ENCODE assay signal across 2 cellular contexts in the genomic region with DNA sequence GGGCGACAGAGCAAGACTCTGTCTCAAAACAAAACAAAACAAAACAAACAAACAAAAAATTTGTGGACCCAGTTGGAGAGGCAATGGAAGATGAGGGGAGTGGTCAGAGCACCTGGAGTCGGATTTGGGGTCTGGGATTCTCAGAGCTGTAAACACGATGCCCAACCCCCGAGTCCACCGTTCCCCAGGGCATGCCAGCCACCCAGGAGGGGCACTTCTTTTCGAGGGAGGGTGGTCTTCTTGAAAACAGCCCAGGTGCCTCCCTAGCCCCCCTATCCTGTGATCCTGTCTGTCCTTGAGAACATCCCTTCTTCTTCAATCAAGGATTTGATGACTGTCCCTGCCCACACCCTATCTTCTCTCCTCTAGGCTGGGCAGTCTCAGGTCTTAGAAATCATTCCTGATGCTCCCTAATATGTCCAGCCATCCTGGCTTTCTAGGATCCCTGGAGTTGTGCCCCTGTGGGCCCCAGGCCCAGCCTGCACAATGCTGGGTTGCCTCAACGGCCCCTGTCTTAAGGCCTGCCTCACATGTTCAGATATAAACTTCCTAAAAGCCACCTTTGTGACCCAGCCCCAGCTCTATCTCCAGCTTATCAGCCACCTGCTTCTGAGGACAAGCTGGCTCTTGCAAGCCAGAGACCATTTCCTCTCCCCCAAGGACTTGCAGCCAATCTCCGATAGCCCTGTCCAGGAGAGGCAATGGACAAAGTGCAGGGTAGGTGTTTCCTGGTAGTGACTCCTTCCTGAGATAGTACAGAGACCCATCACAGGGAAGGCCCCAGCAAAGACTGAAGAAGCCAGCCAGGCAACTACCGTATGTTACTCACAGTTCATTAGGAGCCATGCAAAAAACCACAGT.
TF ChIP-seq lines count a peak whose summit lies in the region.

No MANE protein-coding gene starts in this region.

TF ChIP-seq in GM23338, 12 proteins besides CTCF, POLR2A, EP300 and RAD21 (continues in another document):
- TF ChIP-seq, protein P1, sequence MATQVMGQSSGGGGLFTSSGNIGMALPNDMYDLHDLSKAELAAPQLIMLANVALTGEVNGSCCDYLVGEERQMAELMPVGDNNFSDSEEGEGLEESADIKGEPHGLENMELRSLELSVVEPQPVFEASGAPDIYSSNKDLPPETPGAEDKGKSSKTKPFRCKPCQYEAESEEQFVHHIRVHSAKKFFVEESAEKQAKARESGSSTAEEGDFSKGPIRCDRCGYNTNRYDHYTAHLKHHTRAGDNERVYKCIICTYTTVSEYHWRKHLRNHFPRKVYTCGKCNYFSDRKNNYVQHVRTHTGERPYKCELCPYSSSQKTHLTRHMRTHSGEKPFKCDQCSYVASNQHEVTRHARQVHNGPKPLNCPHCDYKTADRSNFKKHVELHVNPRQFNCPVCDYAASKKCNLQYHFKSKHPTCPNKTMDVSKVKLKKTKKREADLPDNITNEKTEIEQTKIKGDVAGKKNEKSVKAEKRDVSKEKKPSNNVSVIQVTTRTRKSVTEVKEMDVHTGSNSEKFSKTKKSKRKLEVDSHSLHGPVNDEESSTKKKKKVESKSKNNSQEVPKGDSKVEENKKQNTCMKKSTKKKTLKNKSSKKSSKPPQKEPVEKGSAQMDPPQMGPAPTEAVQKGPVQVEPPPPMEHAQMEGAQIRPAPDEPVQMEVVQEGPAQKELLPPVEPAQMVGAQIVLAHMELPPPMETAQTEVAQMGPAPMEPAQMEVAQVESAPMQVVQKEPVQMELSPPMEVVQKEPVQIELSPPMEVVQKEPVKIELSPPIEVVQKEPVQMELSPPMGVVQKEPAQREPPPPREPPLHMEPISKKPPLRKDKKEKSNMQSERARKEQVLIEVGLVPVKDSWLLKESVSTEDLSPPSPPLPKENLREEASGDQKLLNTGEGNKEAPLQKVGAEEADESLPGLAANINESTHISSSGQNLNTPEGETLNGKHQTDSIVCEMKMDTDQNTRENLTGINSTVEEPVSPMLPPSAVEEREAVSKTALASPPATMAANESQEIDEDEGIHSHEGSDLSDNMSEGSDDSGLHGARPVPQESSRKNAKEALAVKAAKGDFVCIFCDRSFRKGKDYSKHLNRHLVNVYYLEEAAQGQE (IDR thresholded peaks at IDR 0.05; ENCODE audit: unreplicated experiment) = no peak
- TF ChIP-seq ZNF114 (CRISPR knock-in tag; IDR thresholded peaks at IDR 0.05) (no peak), JUNB (IDR thresholded peaks at IDR 0.05; ENCODE audit: unreplicated experiment) (no peak), NANOG (IDR thresholded peaks at IDR 0.05; ENCODE audit: borderline replicate concordance) (no peak), ZNF331 (CRISPR knock-in tag; IDR thresholded peaks at IDR 0.05; ENCODE audit: low read depth) (no peak)
- TF ChIP-seq, protein P2, sequence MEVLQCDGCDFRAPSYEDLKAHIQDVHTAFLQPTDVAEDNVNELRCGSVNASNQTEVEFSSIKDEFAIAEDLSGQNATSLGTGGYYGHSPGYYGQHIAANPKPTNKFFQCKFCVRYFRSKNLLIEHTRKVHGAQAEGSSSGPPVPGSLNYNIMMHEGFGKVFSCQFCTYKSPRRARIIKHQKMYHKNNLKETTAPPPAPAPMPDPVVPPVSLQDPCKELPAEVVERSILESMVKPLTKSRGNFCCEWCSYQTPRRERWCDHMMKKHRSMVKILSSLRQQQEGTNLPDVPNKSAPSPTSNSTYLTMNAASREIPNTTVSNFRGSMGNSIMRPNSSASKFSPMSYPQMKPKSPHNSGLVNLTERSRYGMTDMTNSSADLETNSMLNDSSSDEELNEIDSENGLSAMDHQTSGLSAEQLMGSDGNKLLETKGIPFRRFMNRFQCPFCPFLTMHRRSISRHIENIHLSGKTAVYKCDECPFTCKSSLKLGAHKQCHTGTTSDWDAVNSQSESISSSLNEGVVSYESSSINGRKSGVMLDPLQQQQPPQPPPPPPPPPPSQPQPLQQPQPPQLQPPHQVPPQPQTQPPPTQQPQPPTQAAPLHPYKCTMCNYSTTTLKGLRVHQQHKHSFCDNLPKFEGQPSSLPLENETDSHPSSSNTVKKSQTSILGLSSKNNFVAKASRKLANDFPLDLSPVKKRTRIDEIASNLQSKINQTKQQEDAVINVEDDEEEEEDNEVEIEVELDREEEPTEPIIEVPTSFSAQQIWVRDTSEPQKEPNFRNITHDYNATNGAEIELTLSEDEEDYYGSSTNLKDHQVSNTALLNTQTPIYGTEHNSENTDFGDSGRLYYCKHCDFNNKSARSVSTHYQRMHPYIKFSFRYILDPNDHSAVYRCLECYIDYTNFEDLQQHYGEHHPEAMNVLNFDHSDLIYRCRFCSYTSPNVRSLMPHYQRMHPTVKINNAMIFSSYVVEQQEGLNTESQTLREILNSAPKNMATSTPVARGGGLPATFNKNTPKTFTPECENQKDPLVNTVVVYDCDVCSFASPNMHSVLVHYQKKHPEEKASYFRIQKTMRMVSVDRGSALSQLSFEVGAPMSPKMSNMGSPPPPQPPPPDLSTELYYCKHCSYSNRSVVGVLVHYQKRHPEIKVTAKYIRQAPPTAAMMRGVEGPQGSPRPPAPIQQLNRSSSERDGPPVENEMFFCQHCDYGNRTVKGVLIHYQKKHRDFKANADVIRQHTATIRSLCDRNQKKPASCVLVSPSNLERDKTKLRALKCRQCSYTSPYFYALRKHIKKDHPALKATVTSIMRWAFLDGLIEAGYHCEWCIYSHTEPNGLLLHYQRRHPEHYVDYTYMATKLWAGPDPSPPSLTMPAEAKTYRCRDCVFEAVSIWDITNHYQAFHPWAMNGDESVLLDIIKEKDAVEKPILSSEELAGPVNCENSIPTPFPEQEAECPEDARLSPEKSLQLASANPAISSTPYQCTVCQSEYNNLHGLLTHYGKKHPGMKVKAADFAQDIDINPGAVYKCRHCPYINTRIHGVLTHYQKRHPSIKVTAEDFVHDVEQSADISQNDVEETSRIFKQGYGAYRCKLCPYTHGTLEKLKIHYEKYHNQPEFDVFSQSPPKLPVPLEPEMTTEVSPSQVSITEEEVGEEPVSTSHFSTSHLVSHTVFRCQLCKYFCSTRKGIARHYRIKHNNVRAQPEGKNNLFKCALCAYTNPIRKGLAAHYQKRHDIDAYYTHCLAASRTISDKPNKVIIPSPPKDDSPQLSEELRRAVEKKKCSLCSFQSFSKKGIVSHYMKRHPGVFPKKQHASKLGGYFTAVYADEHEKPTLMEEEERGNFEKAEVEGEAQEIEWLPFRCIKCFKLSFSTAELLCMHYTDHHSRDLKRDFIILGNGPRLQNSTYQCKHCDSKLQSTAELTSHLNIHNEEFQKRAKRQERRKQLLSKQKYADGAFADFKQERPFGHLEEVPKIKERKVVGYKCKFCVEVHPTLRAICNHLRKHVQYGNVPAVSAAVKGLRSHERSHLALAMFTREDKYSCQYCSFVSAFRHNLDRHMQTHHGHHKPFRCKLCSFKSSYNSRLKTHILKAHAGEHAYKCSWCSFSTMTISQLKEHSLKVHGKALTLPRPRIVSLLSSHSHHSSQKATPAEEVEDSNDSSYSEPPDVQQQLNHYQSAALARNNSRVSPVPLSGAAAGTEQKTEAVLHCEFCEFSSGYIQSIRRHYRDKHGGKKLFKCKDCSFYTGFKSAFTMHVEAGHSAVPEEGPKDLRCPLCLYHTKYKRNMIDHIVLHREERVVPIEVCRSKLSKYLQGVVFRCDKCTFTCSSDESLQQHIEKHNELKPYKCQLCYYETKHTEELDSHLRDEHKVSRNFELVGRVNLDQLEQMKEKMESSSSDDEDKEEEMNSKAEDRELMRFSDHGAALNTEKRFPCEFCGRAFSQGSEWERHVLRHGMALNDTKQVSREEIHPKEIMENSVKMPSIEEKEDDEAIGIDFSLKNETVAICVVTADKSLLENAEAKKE (CRISPR knock-in tag; IDR thresholded peaks at IDR 0.05) = no peak
- TF ChIP-seq, protein P3, sequence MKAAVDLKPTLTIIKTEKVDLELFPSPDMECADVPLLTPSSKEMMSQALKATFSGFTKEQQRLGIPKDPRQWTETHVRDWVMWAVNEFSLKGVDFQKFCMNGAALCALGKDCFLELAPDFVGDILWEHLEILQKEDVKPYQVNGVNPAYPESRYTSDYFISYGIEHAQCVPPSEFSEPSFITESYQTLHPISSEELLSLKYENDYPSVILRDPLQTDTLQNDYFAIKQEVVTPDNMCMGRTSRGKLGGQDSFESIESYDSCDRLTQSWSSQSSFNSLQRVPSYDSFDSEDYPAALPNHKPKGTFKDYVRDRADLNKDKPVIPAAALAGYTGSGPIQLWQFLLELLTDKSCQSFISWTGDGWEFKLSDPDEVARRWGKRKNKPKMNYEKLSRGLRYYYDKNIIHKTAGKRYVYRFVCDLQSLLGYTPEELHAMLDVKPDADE (IDR thresholded peaks at IDR 0.05) = no peak

TF ChIP-seq in H1, 55 proteins besides CTCF, POLR2A, EP300 and RAD21:
- no peak for TF ChIP-seq MAFK (IDR thresholded peaks at IDR 0.05; ENCODE audit: low read depth, low read length)
